24 cellular contexts compared by ENCODE assay signal in genomic region chr3:4029135-4029534, GRCh38.
"Had no signal": no experiment of that assay in that cellular context is flagged by ENCODE, and none has a peak within 500 bp of the region (broad histone marks: within the 10 kb centered on the region; RNA-seq: fewer than 3 reads in every experiment).

No MANE protein-coding gene starts in this region.

- H3K27ac ChIP-seq: epithelial cell of prostate, gastroesophageal sphincter, neutrophil, pancreas, skin epidermis, spleen, thoracic aorta, tibial nerve, upper lobe of left lung had no signal

- H3K9me3 ChIP-seq: gastroesophageal sphincter, mucosa of descending colon, neutrophil, pancreas, spleen, thoracic aorta, tibial nerve, upper lobe of left lung had no signal

- H3K27me3 ChIP-seq: gastroesophageal sphincter, neutrophil, pancreas, spleen, tibial nerve, upper lobe of left lung had no signal

- DNase-seq: cerebellar nuclear complex; effector CD8-positive, alpha-beta T cell; endodermal cell; foreskin fibroblast; hypothalamus; immature natural killer cell; islet precursor cell; kidney glomerular epithelial cell; mesenchymal stem cell; mucosa of descending colon; naive B cell; pancreas; spleen; stimulated activated CD4-positive, alpha-beta T cell treated with anti-CD3 and anti-CD28 coated beads, Interleukin-4, amount 100 ng/mL, for 4 hours; stimulated activated naive B cell treated with anti-CD40 and anti-IgM and Interleukin-4, amounts not matched to agents 10 μg/mL and 1 μg/mL and 100 μg/mL, for 72 hours; upper lobe of left lung had no signal

- H3K36me3 ChIP-seq: gastroesophageal sphincter, neutrophil, pancreas, spleen, thoracic aorta, tibial nerve, upper lobe of left lung had no signal

- H3K4me1 ChIP-seq: gastroesophageal sphincter, pancreas, spleen, tibial nerve, upper lobe of left lung had no signal

- H3K4me3 ChIP-seq: gastroesophageal sphincter, mucosa of descending colon, pancreas, skin epidermis, spleen, thoracic aorta, tibial nerve, upper lobe of left lung had no signal

- ATAC-seq: esophagus mucosa; gastroesophageal sphincter; mucosa of descending colon; natural killer cell treated with Interleukin-12 subunit alpha and Interleukin-12 subunit beta and Interleukin-15 and Interleukin-18, amount 100 ng/mL, for 72 hours; pancreas; stimulated activated naive B cell treated with anti-CD40 and anti-IgM and Interleukin-4, amounts not matched to agents 10 μg/mL and 1 μg/mL and 100 μg/mL, for 72 hours had no signal
